Comparison of ENCODE assay signal across 8 cellular contexts in the genomic region with DNA sequence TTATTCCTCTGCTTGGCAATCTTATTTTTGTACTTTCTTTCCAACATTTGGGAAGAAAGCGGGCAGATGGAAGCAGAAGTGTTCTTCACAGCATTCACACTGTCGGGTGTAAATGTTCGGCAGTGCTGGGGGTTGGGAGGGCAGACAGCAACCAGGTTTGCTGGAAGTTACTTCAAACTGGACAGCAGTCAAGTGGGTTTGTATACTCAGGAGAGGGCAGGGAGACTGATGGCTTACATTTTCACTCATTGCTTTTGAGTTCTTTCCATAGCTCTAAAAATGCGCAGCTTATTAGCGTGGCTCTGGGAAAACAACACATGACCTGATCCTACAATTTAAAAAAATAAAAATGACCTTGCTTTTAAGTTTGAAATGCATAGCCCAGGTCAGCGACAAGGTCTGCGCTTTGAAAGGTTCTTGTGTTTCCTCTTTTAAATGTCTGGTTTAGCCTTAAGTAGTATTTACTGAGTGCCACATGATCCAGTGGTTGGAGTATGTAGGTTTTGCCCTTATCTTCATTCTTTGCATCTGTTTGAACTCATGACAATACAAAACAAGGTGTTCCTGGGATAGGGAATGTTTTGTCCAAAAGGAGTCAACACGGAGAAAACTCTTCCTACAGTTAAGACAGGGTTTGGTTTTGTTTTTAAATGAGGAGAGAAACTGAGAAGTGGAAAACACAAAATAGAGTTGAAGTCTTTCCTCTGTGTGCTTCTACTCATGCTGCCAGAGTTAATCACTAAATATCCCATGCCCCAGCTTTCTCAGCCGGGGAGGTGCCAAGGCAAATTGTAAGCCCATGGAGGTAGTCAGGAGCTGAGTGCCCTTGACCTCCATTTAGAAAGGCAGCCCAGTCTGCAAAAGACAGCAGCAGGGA.
A peak's percentile ranks its signal among the peaks of the same experiment; 100 is the strongest.
DNase-seq lines count a peak whose midpoint lies in the region; ATAC-seq, FAIRE-seq and TF ChIP-seq lines count a peak whose summit lies in the region.

No MANE protein-coding gene starts in this region.

- dilution Hi-C loops in keratinocyte (cut with MboI; ENCODE audit: extremely low pct_ligation_motif_present, low sequenced_read_pairs): no loop called here

- peak overlapping the region; percentile 75 for H3K9ac ChIP-seq in keratinocyte (ENCODE audit: control insufficient read depth, extremely low read depth, insufficient read depth, low read length)

- FAIRE-seq in keratinocyte (lab: Jason Lieb, UNC): peak; percentile 29

- H3K27ac ChIP-seq in brain microvascular endothelial cell (no peak overlapping the region), keratinocyte (ENCODE audit: control insufficient read depth, insufficient read depth, low read length) (peak overlapping the region; percentile 79), skin epidermis (peak overlapping the region in 16 of 21 experiments; percentile 3 to 74 (median 30))

- peaks cover 87% of the 10 kb centered on the region for H3K79me2 ChIP-seq in keratinocyte (ENCODE audit: control insufficient read depth, insufficient read depth, low read length)

- H2AFZ ChIP-seq in keratinocyte (ENCODE audit: control insufficient read depth, low read length): no peak overlapping the region

- H3K36me3 ChIP-seq in MG63 (peaks cover 46% of the 10 kb centered on the region), brain microvascular endothelial cell (replicated peaks) (peaks cover 22% of the 10 kb centered on the region), keratinocyte (ENCODE audit: control insufficient read depth in 2 of 2, extremely low read depth in 1 of 2, insufficient read depth in 2 of 2, low read length in 2 of 2) (peaks cover 24 to 27% of the 10 kb centered on the region in 2 experiments)

- ATAC-seq in GM21825 (IDR thresholded peaks at IDR 0.05; ENCODE audit: unreplicated experiment): no peak

- no peaks in the 10 kb centered on the region for H4K20me1 ChIP-seq in keratinocyte (ENCODE audit: control insufficient read depth, extremely low read depth, insufficient read depth, low read length)

- DNase-seq in MG63 (peak; percentile 39), brain microvascular endothelial cell (no peak), keratinocyte (ENCODE audit: low read depth, low spot score) (no peak), activated gamma-delta T cell (lab: John Stamatoyannopoulos, UW) (no peak), GDM1 (lab: John Stamatoyannopoulos, UW) (no peak), putamen (ENCODE audit: low spot score) (no peak)

- TF ChIP-seq CTCF in brain microvascular endothelial cell (IDR thresholded peaks at IDR 0.05; ENCODE audit: low read depth, low read length, missing control alignments) (no peak), keratinocyte (optimal IDR thresholded peaks at IDR 0.05 in 1 of 3, IDR thresholded peaks at IDR 0.05 in 1 of 3, conservative IDR thresholded peaks at IDR 0.05 in 1 of 3; ENCODE audit: extremely low read depth in 1 of 3, insufficient read depth in 2 of 3, low read length in 3 of 3) (no peak)

- H3K4me3 ChIP-seq in MG63 (peak overlapping the region; percentile 27), brain microvascular endothelial cell (ENCODE audit: low read depth, low read length) (peak overlapping the region; percentile 24), keratinocyte (ENCODE audit: control insufficient read depth in 2 of 3, extremely low read depth in 1 of 3, insufficient read depth in 2 of 3, low read depth in 1 of 3, low read length in 3 of 3) (peak overlapping the region in 2 of 3 experiments; percentile 58 to 74), skin epidermis (peak overlapping the region in 6 of 7 experiments; percentile 1 to 16 (median 8))

- H3K27me3 ChIP-seq in MG63: no peaks in the 10 kb centered on the region
- no peaks in the 10 kb centered on the region for H3K27me3 ChIP-seq in brain microvascular endothelial cell (replicated peaks)
- no peaks in the 10 kb centered on the region for H3K27me3 ChIP-seq in keratinocyte (ENCODE audit: control insufficient read depth, extremely low read depth, insufficient read depth, low read length)

- H3K9me3 ChIP-seq in MG63 (no peaks in the 10 kb centered on the region), keratinocyte (ENCODE audit: control insufficient read depth, low read depth, low read length) (no peaks in the 10 kb centered on the region)

- H3K9me1 ChIP-seq in keratinocyte (ENCODE audit: control insufficient read depth, extremely low read depth, insufficient read depth, low read length): no peaks in the 10 kb centered on the region

- in situ Hi-C loops in brain microvascular endothelial cell (cut with HindIII; ENCODE audit: low pct_ligation_motif_present, low sequenced_read_pairs): no loop called here

- H3K4me1 ChIP-seq in keratinocyte (ENCODE audit: control insufficient read depth, extremely low read depth, insufficient read depth, low read length): peaks cover 31% of the 10 kb centered on the region

- H3K4me2 ChIP-seq in keratinocyte (ENCODE audit: control insufficient read depth, extremely low read depth, insufficient read depth, low read depth, low read length): peak overlapping the region; percentile 97

Comparison
In these comparisons a context has a peak if more than half of its experiments do, and no peak if none do; other contexts are left out.
1. H3K4me3 ChIP-seq: peak in every context shown above with its lines; median percentile 66 in keratinocyte; 27 in MG63; 24 in brain microvascular endothelial cell; 8 in skin epidermis.